In the genomic region with DNA sequence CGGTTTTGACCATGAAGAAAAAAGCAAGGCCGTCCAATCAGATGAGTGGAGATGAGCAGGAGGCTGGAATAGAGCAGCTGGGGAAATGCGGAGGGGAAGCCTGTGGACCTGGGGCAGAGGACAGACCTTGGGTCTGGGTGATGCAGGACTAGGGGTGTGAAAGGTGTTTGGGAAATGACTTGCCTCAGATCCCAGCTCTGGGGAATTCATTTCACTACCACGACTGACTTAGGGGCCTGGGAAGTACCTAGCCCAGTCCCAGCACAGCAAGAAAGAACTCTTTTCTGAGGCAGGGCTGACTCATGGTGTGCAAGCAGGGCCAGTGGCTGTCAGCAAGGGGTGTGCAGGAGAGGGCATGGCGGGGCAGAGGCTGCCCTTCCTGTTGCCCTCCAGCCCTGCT, we compare ENCODE assay signal across 16 cellular contexts. TPM values are rescaled to one million over a fixed set of nuclear protein-coding genes. Genes with fewer than 3 reads are reported as not detected.
DNase-seq lines count a peak whose midpoint lies in the region; ATAC-seq, FAIRE-seq and TF ChIP-seq lines count a peak whose summit lies in the region.
"Had no signal": no experiment of that assay in that cellular context is flagged by ENCODE, and none has a peak within 500 bp of the region (broad histone marks: within the 10 kb centered on the region; RNA-seq: fewer than 3 reads in every experiment).

No MANE protein-coding gene starts in this region.

- no peak for DNase-seq in activated CD8-positive, alpha-beta memory T cell treated with anti-CD3 and anti-CD28 coated beads, Interleukin-2, amount 10 ng/mL, durations not matched to agents 7 days and 5 days
- DNase-seq in activated CD8-positive, alpha-beta memory T cell treated with anti-CD3 and anti-CD28 coated beads for 24 hours: no peak
- DNase-seq in T-cell: no peak
- peak; percentile 9 for DNase-seq in iris pigment epithelial cell (ENCODE audit: low read depth)
- no peak for DNase-seq in small intestine
- DNase-seq in upper lobe of right lung: no peak
- DNase-seq: amniotic stem cell, NCI-H446, substantia nigra had no signal

- no peak overlapping the region for H3K4me3 Mint-ChIP-seq in activated CD8-positive, alpha-beta memory T cell treated with anti-CD3 and anti-CD28 coated beads, Interleukin-2, amount 10 ng/mL, durations not matched to agents 7 days and 5 days
- H3K4me3 Mint-ChIP-seq in T-cell: no peak overlapping the region
- H3K4me3 Mint-ChIP-seq: memory B cell had no signal

- no peak for TF ChIP-seq CTCF in upper lobe of right lung (IDR thresholded peaks at IDR 0.05)

- H3K4me1 ChIP-seq in small intestine (ENCODE audit: control insufficient read depth in 2 of 2, insufficient read depth in 1 of 2, low read depth in 1 of 2, low read length in 1 of 2): no peaks in the 10 kb centered on the region
- no peaks in the 10 kb centered on the region for H3K4me1 ChIP-seq in upper lobe of right lung

- H3K9me3 Mint-ChIP-seq in activated CD8-positive, alpha-beta memory T cell treated with anti-CD3 and anti-CD28 coated beads, Interleukin-2, amount 10 ng/mL, durations not matched to agents 7 days and 5 days (ENCODE audit: low read depth): no peaks in the 10 kb centered on the region
- H3K9me3 Mint-ChIP-seq in T-cell: no peaks in the 10 kb centered on the region
- H3K9me3 Mint-ChIP-seq: memory B cell had no signal

- POLR2A ChIA-PET in T-cell (lab: Charles Lee): no interaction called here

- 64 to 73% (median 70%) methylated on average over 5 of the region's 5 CpGs for WGBS in small intestine, 3 donors

- H3K36me3 Mint-ChIP-seq in activated CD8-positive, alpha-beta memory T cell treated with anti-CD3 and anti-CD28 coated beads, Interleukin-2, amount 10 ng/mL, durations not matched to agents 7 days and 5 days: no peaks in the 10 kb centered on the region
- no peaks in the 10 kb centered on the region for H3K36me3 Mint-ChIP-seq in T-cell
- H3K36me3 Mint-ChIP-seq: memory B cell had no signal

- H3K27me3 ChIP-seq in small intestine (ENCODE audit: control insufficient read depth in 2 of 2, insufficient read depth in 2 of 2, low read length in 2 of 2) (no peaks in the 10 kb centered on the region), upper lobe of right lung (no peaks in the 10 kb centered on the region)
- H3K27me3 ChIP-seq: hepatocyte had no signal

- ATAC-seq in activated CD8-positive, alpha-beta memory T cell treated with anti-CD3 and anti-CD28 coated beads, Interleukin-2, amount 10 ng/mL, durations not matched to agents 7 days and 5 days: peak; percentile 70
- peak; percentile 70 for ATAC-seq in GM21786 (IDR thresholded peaks at IDR 0.05; ENCODE audit: unreplicated experiment)
- ATAC-seq in T-cell (replicated peaks in 1 of 4): peak in 2 of 4 experiments; percentile 27 to 40
- ATAC-seq in HG03521 (IDR thresholded peaks at IDR 0.05; ENCODE audit: unreplicated experiment): no peak
- ATAC-seq in upper lobe of right lung: no peak
- ATAC-seq: HCT116 had no signal

- intact Hi-C loops in upper lobe of right lung (cut with DNase I): no loop called here

- no peak overlapping the region for H3K4me3 ChIP-seq in small intestine (ENCODE audit: low read depth in 1 of 2, low read length in 2 of 2)
- H3K4me3 ChIP-seq in upper lobe of right lung: no peak overlapping the region
- H3K4me3 ChIP-seq: hepatocyte had no signal

- H3K27ac ChIP-seq in small intestine (ENCODE audit: low read depth in 1 of 2, low read length in 1 of 2): no peak overlapping the region
- H3K27ac ChIP-seq in upper lobe of right lung: no peak overlapping the region
- H3K27ac ChIP-seq: hepatocyte, RWPE1, VCaP had no signal

- peaks cover 47% of the 10 kb centered on the region for H3K4me1 Mint-ChIP-seq in activated CD8-positive, alpha-beta memory T cell treated with anti-CD3 and anti-CD28 coated beads, Interleukin-2, amount 10 ng/mL, durations not matched to agents 7 days and 5 days
- peaks cover 16 to 34% (median 25%) of the 10 kb centered on the region in 3 donors for H3K4me1 Mint-ChIP-seq in T-cell

- H3K9me3 ChIP-seq in small intestine (ENCODE audit: control insufficient read depth, low read depth) (no peaks in the 10 kb centered on the region), upper lobe of right lung (no peaks in the 10 kb centered on the region)

- H3K36me3 ChIP-seq in small intestine (ENCODE audit: control insufficient read depth in 2 of 2, insufficient read depth in 2 of 2, low read length in 2 of 2): no peaks in the 10 kb centered on the region
- H3K36me3 ChIP-seq in upper lobe of right lung: no peaks in the 10 kb centered on the region

- H3K27me3 Mint-ChIP-seq in activated CD8-positive, alpha-beta memory T cell treated with anti-CD3 and anti-CD28 coated beads, Interleukin-2, amount 10 ng/mL, durations not matched to agents 7 days and 5 days: no peaks in the 10 kb centered on the region
- no peaks in the 10 kb centered on the region for H3K27me3 Mint-ChIP-seq in T-cell

- CTCF ChIA-PET in activated CD8-positive, alpha-beta memory T cell treated with anti-CD3 and anti-CD28 coated beads, Interleukin-2, amount 10 ng/mL, durations not matched to agents 7 days and 5 days (lab: Charles Lee): interaction anchor here (1.3 to 1.5 kb wide), 2 partner anchors 67 to 169 kb away, joined by 3 to 4 read pairs; no protein-coding TSS in a partner anchor
- CTCF ChIA-PET in T-cell (lab: Charles Lee): no interaction called here

- FAIRE-seq in small intestine (lab: Jason Lieb, UNC): no peak

- H3K27ac Mint-ChIP-seq in activated CD8-positive, alpha-beta memory T cell treated with anti-CD3 and anti-CD28 coated beads, Interleukin-2, amount 10 ng/mL, durations not matched to agents 7 days and 5 days: peak overlapping the region; percentile 56
- H3K27ac Mint-ChIP-seq in T-cell: peak overlapping the region; percentile 84 to 86
- H3K27ac Mint-ChIP-seq: memory B cell had no signal

RNA-seq across cellular contexts. Expression of a gene that starts 14.8 kb away (rescaled TPM):
- total RNA-seq in activated CD8-positive, alpha-beta memory T cell treated with anti-CD3 and anti-CD28 coated beads, Interleukin-2, amount 10 ng/mL, durations not matched to agents 7 days and 5 days: 1 to 10 TPM in 1 of 2 experiments, under 1 TPM in 1; 0.35 to 1.3 TPM
- total RNA-seq in T-cell (1 to 10 TPM in 4 of 5 donors, under 1 TPM in 1; 0.80 to 5.3 (median 1.7) TPM), upper lobe of right lung (not detected)
- polyA plus RNA-seq in small intestine: under 1 TPM in 1 of 3 donors, not detected in 2; 0.10 TPM
- total RNA-seq: hepatocyte had no signal
- polyA plus RNA-seq: hepatocyte had no signal

RNA-seq across cellular contexts. Expression of a gene that starts 37.2 kb away (rescaled TPM):
- 1 to 10 TPM in 1 of 2 experiments, under 1 TPM in 1; 0.42 to 1.6 TPM for total RNA-seq in activated CD8-positive, alpha-beta memory T cell treated with anti-CD3 and anti-CD28 coated beads, Interleukin-2, amount 10 ng/mL, durations not matched to agents 7 days and 5 days
- total RNA-seq in T-cell (1 to 10 TPM in 1 of 5 donors, under 1 TPM in 4; 0.20 to 2.0 (median 0.53) TPM), upper lobe of right lung (0.23 TPM)
- polyA plus RNA-seq in small intestine: 1 to 10 TPM in 2 of 3 donors, under 1 TPM in 1; 0.45 to 4.5 (median 1.4) TPM

Comparison
In these comparisons a context has a peak if more than half of its experiments do, and no peak if none do; other contexts are left out.
1. ATAC-seq: peak in activated CD8-positive, alpha-beta memory T cell treated with anti-CD3 and anti-CD28 coated beads, Interleukin-2, amount 10 ng/mL, durations not matched to agents 7 days and 5 days (single experiment) and GM21786 (single experiment); none in HG03521 (single experiment) and upper lobe of right lung (single experiment).